8 cellular contexts compared by ENCODE assay signal in the genomic region with DNA sequence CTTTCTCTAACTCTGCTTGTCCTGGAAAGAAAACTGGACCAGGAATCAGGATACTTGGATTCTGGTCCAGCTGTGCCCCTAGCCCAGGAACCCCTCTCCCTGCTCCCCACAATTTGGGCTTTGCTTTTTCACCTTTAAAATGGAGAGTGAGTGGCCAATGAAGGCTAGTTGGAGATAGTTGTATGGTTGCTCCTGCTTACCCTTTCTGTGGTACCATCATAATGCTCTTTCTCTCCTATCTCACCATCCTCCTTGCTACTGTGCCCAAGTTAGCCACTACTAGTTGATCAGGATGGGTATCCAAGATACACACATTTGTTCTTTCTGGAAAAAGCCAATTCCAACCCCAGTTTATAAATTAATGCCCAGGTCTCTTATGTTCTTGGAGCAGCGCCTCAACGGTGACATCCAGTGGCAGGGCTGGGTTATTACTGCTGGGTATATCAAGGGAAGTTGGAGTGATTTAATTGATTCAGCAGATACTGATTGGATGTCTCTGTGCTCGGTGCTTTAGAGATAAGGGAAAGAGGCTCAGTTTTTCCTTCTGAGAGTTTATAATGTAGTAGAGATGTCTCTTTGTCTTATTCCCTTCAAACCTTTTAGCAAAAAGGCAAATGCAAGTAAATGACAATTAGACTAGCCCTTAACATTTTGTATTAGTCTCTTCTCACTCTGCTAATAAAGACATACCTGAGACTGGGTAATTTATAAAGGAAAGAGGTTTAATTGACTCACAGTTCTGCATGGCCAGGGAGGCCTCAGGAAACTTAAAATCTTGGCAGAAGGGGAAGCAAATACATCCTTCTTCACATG. TPM values are rescaled to one million over a fixed set of nuclear protein-coding genes. Genes with fewer than 3 reads are reported as not detected.
DNase-seq lines count a peak whose midpoint lies in the region; ATAC-seq and TF ChIP-seq lines count a peak whose summit lies in the region.

No MANE protein-coding gene starts in this region.

- DNase-seq in GDM1 (lab: John Stamatoyannopoulos, UW) (peak; percentile 41), NCI-H748 (lab: John Stamatoyannopoulos, UW; ENCODE audit: unreplicated experiment) (peak; percentile 45), midbrain (lab: John Stamatoyannopoulos, UW) (peak; percentile 41)
- peak; percentile 72 for DNase-seq in activated CD8-positive, alpha-beta T cell treated with anti-CD3 and anti-CD28 coated beads for 36 hours
- DNase-seq in effector memory CD8-positive, alpha-beta T cell: peak; percentile 52 to 60 (median 56)
- peak; percentile 23 to 39 for DNase-seq in stimulated activated CD8-positive, alpha-beta memory T cell treated with anti-CD3 and anti-CD28 coated beads, Interleukin-7, amount 100 ng/mL, for 1 hour (ENCODE audit: low read depth in 2 of 2)

- peaks cover 29% of the 10 kb centered on the region for H3K4me1 Mint-ChIP-seq in activated CD8-positive, alpha-beta T cell treated with anti-CD3 and anti-CD28 coated beads for 36 hours (ENCODE audit: low read depth)
- H3K4me1 Mint-ChIP-seq in effector memory CD8-positive, alpha-beta T cell (ENCODE audit: low read depth in 2 of 2): peaks cover 25 to 26% of the 10 kb centered on the region in 2 donors

- no peaks in the 10 kb centered on the region for H3K9me3 Mint-ChIP-seq in activated CD8-positive, alpha-beta T cell treated with anti-CD3 and anti-CD28 coated beads for 36 hours
- no peaks in the 10 kb centered on the region for H3K9me3 Mint-ChIP-seq in effector memory CD8-positive, alpha-beta T cell

- peaks cover 62% of the 10 kb centered on the region for H3K36me3 Mint-ChIP-seq in activated CD8-positive, alpha-beta T cell treated with anti-CD3 and anti-CD28 coated beads for 36 hours (ENCODE audit: low read depth)
- H3K36me3 Mint-ChIP-seq in effector memory CD8-positive, alpha-beta T cell (ENCODE audit: insufficient read depth): peaks cover 75% of the 10 kb centered on the region

- no peaks in the 10 kb centered on the region for H3K27me3 Mint-ChIP-seq in activated CD8-positive, alpha-beta T cell treated with anti-CD3 and anti-CD28 coated beads for 36 hours
- H3K27me3 Mint-ChIP-seq in effector memory CD8-positive, alpha-beta T cell: no peaks in the 10 kb centered on the region

- intact Hi-C loops in activated CD8-positive, alpha-beta T cell treated with anti-CD3 and anti-CD28 coated beads for 36 hours (cut with micrococcal nuclease): loop anchor here (2.0 kb wide), 1 partner anchor 161 kb away; no protein-coding TSS in a partner anchor

- peak overlapping the region; percentile 70 for H3K27ac Mint-ChIP-seq in activated CD8-positive, alpha-beta T cell treated with anti-CD3 and anti-CD28 coated beads for 36 hours
- H3K27ac Mint-ChIP-seq in effector memory CD8-positive, alpha-beta T cell: peak overlapping the region; percentile 13 to 17

- POLR2A ChIA-PET in activated CD8-positive, alpha-beta T cell treated with anti-CD3 and anti-CD28 coated beads for 36 hours (lab: Charles Lee): no interaction called here

- ATAC-seq in HG02642 (IDR thresholded peaks at IDR 0.05; ENCODE audit: poor library complexity, unreplicated experiment) (peak; percentile 68), HG03378 (IDR thresholded peaks at IDR 0.05; ENCODE audit: unreplicated experiment) (no peak)
- peak; percentile 92 for ATAC-seq in activated CD8-positive, alpha-beta T cell treated with anti-CD3 and anti-CD28 coated beads for 36 hours
- peak; percentile 58 for ATAC-seq in effector memory CD8-positive, alpha-beta T cell (replicated peaks)

- H3K4me3 Mint-ChIP-seq in activated CD8-positive, alpha-beta T cell treated with anti-CD3 and anti-CD28 coated beads for 36 hours: no peak overlapping the region
- peak overlapping the region in 1 of 2 donors; percentile 11 for H3K4me3 Mint-ChIP-seq in effector memory CD8-positive, alpha-beta T cell

- CTCF ChIA-PET in activated CD8-positive, alpha-beta T cell treated with anti-CD3 and anti-CD28 coated beads for 36 hours (lab: Charles Lee): interaction anchor here (0.9 to 1.4 kb wide), 7 partner anchors 11 to 165 kb away, joined by 3 to 11 read pairs (median 4); no protein-coding TSS in a partner anchor

- peak; percentile 87 for TF ChIP-seq CTCF in activated CD8-positive, alpha-beta T cell treated with anti-CD3 and anti-CD28 coated beads for 36 hours (IDR thresholded peaks at IDR 0.05)

RNA-seq across cellular contexts. Expression of a gene that starts 38.5 kb away (rescaled TPM):
- total RNA-seq in activated CD8-positive, alpha-beta T cell treated with anti-CD3 and anti-CD28 coated beads for 36 hours: not detected

RNA-seq across cellular contexts. Expression of a gene that starts 46.6 kb away (rescaled TPM):
- 10 to 100 TPM; 78.6 to 84.4 TPM for total RNA-seq in activated CD8-positive, alpha-beta T cell treated with anti-CD3 and anti-CD28 coated beads for 36 hours

RNA-seq across cellular contexts. Expression of a gene that starts 56.7 kb away (rescaled TPM):
- total RNA-seq in activated CD8-positive, alpha-beta T cell treated with anti-CD3 and anti-CD28 coated beads for 36 hours: 100 to 1,000 TPM; 214 to 218 TPM
